Comparison of ENCODE assay signal across 9 cellular contexts in the genomic region with DNA sequence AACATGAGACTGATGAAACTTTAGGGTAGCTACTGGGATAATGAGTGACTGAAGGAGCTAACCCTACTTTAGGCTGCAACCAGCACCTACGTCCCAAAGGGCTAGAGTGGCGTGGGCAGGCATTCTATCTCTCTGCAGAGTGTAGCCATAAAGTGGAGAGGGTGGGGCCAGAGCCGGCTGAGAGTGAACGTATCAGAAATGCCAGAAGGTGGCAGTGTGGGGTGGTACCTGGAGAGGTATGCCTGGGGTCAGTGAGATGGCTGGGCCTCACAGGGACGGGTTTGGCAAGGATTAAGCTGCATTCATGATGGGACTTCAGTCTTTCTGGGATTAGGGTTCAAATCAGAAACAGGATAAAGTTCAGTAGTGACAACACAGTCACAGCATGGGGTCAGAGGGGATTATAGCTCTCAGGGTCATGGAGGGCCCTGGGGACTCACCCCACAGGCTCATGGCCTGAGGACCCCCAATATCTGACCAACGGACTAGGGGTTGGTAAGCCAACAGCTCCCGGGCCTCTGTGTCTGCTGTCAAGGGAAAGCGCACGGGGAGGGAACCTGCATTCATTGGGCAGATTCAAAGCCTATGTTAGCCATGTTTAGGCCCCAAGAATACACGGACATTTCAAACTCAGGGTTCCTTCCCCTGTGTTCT.
DNase-seq lines count a peak whose midpoint lies in the region; ATAC-seq and TF ChIP-seq lines count a peak whose summit lies in the region.
"Had no signal": no experiment of that assay in that cellular context is flagged by ENCODE, and none has a peak within 500 bp of the region (broad histone marks: within the 10 kb centered on the region; RNA-seq: fewer than 3 reads in every experiment).

No MANE protein-coding gene starts in this region.

- H3K36me3 ChIP-seq in Panc1 (ENCODE audit: control insufficient read depth, insufficient read depth, low read length): no peaks in the 10 kb centered on the region

- H3K9me3 ChIP-seq in Panc1 (ENCODE audit: control insufficient read depth, insufficient read depth, low read depth, low read length): no peaks in the 10 kb centered on the region

- peak overlapping the region; percentile 19 for H3K27ac Mint-ChIP-seq in activated T-cell treated with anti-CD3 and anti-CD28 coated beads, Interleukin-2, amount 50 U/mL, for 24 hours

- no peaks in the 10 kb centered on the region for H3K9me3 Mint-ChIP-seq in activated T-cell treated with anti-CD3 and anti-CD28 coated beads, Interleukin-2, amount 50 U/mL, for 24 hours

- H3K27ac ChIP-seq in Panc1 (ENCODE audit: low read length): no peak overlapping the region
- H3K27ac ChIP-seq: SK-N-MC had no signal

- no peaks in the 10 kb centered on the region for H3K36me3 Mint-ChIP-seq in activated T-cell treated with anti-CD3 and anti-CD28 coated beads, Interleukin-2, amount 50 U/mL, for 24 hours (ENCODE audit: low read depth)

- DNase-seq in COR-L47 (lab: John Stamatoyannopoulos, UW) (peak; percentile 81), GM20000 (ENCODE audit: low spot score) (peak; percentile 68), HuH-7 (ENCODE audit: low spot score) (peak; percentile 64), Panc1 (ENCODE audit: low read depth, low spot score) (peak; percentile 25), fibroblast of the conjunctiva (ENCODE audit: low read depth) (peak; percentile 9), pulmonary artery endothelial cell (ENCODE audit: low read depth, low spot score) (peak; percentile 11), cerebellar nuclear complex (lab: John Stamatoyannopoulos, UW) (no peak)
- DNase-seq in activated T-cell treated with anti-CD3 and anti-CD28 coated beads, Interleukin-2, amount 50 U/mL, for 24 hours: peak; percentile 76

- peaks cover 34% of the 10 kb centered on the region for H3K4me1 Mint-ChIP-seq in activated T-cell treated with anti-CD3 and anti-CD28 coated beads, Interleukin-2, amount 50 U/mL, for 24 hours (ENCODE audit: low read depth)

- POLR2A ChIA-PET in Panc1 (lab: Charles Lee): no interaction called here

- H3K4me3 ChIP-seq in Panc1 (ENCODE audit: low read depth in 2 of 2, low read length in 2 of 2): no peak overlapping the region
- H3K4me3 ChIP-seq: SK-N-MC had no signal

- peak; percentile 99 for ATAC-seq in Panc1

- H3K27me3 Mint-ChIP-seq in activated T-cell treated with anti-CD3 and anti-CD28 coated beads, Interleukin-2, amount 50 U/mL, for 24 hours: peaks cover 7% of the 10 kb centered on the region

- in situ Hi-C loops in Panc1 (cut with HindIII; ENCODE audit: low pct_unique_long_range_greater_than_20kb, low sequenced_read_pairs): no loop called here

- H3K27me3 ChIP-seq in Panc1 (ENCODE audit: control insufficient read depth, insufficient read depth, low read length): no peaks in the 10 kb centered on the region

- H3K4me1 ChIP-seq in Panc1 (ENCODE audit: control insufficient read depth, insufficient read depth, low read length): no peaks in the 10 kb centered on the region

- intact Hi-C loops in Panc1 (cut with micrococcal nuclease; ENCODE audit: unreplicated experiment): loop anchor here (2.0 to 10.0 kb wide), 4 partner anchors 157 to 409 kb away; no protein-coding TSS in a partner anchor

- no TSS peak for BruUV-seq in Panc1 (replicated peaks; lab: Mats Ljungman, UMichigan)

- TF ChIP-seq CTCF in GM20000 (IDR thresholded peaks at IDR 0.05; ENCODE audit: extremely low read depth, missing control alignments) (peak; percentile 64), Panc1 (IDR thresholded peaks at IDR 0.05) (peak; percentile 78)

- no peak overlapping the region for H3K4me3 Mint-ChIP-seq in activated T-cell treated with anti-CD3 and anti-CD28 coated beads, Interleukin-2, amount 50 U/mL, for 24 hours

- CTCF ChIA-PET in Panc1 (lab: Charles Lee): interaction anchor here (0.5 to 1.3 kb wide), 3 partner anchors 162 to 409 kb away, joined by 3 to 4 read pairs (median 3); no protein-coding TSS in a partner anchor

Comparison
In these comparisons a context has a peak if more than half of its experiments do, and no peak if none do; other contexts are left out.
1. DNase-seq: peak in COR-L47 (single experiment), GM20000 (single experiment), HuH-7 (single experiment), Panc1 (single experiment), activated T-cell treated with anti-CD3 and anti-CD28 coated beads, Interleukin-2, amount 50 U/mL, for 24 hours (single experiment), fibroblast of the conjunctiva (single experiment) and pulmonary artery endothelial cell (single experiment); none in cerebellar nuclear complex (0 of 2).